Comparison of ENCODE assay signal across 20 cellular contexts in the genomic region with DNA sequence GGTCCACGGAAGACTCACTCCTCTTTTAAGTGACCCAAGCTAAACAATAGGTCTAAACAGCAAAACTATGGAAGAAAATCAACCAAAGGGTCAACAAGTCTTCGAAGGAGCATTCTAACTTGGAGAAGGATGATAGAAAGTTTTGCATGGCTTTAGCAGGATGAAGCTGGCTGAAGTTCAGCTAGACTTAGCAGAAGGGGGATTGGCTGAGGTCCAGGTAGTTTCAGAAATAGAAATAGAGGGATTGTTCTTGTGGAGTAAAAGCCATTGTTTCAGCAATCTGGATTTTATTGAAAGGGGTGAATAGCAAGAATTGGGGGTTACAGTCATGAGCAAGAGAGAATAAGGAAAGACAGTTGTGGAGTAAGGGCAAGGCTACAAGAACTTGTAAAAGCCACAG.
"Had no signal": no experiment of that assay in that cellular context is flagged by ENCODE, and none has a peak within 500 bp of the region (broad histone marks: within the 10 kb centered on the region; RNA-seq: fewer than 3 reads in every experiment).

No MANE protein-coding gene starts in this region.

- H3K9me3 ChIP-seq: esophagus squamous epithelium, prostate gland, right lobe of liver, suprapubic skin, thyroid gland had no signal

- H3K36me3 Mint-ChIP-seq: memory B cell; mesothelial cell of epicardium; natural killer cell; stimulated activated effector memory CD8-positive, alpha-beta T cell treated with anti-CD3 and anti-CD28 coated beads, Interleukin-12 subunit alpha, Interleukin-12 subunit beta, amount 100 ng/mL, for 72 hours; type B pancreatic cell had no signal

- H3K4me3 Mint-ChIP-seq: memory B cell; mesothelial cell of epicardium; natural killer cell; stimulated activated effector memory CD8-positive, alpha-beta T cell treated with anti-CD3 and anti-CD28 coated beads, Interleukin-12 subunit alpha, Interleukin-12 subunit beta, amount 100 ng/mL, for 72 hours; type B pancreatic cell had no signal

- H3K79me2 ChIP-seq: parathyroid adenoma had no signal

- ATAC-seq: heart left ventricle; left lobe of liver; natural killer cell; right lobe of liver; stimulated activated effector memory CD8-positive, alpha-beta T cell treated with anti-CD3 and anti-CD28 coated beads, Interleukin-12 subunit alpha, Interleukin-12 subunit beta, amount 100 ng/mL, for 72 hours; stimulated activated naive CD8-positive, alpha-beta T cell treated with anti-CD3 and anti-CD28 coated beads, Interleukin-15, Interleukin-2, amounts not matched to agents 100 U/mL and 50 U/mL, for 24 hours had no signal

- H3K36me3 ChIP-seq: esophagus squamous epithelium, heart left ventricle, prostate gland, right lobe of liver, suprapubic skin, thyroid gland had no signal

- H3K4me1 Mint-ChIP-seq: memory B cell; natural killer cell; stimulated activated effector memory CD8-positive, alpha-beta T cell treated with anti-CD3 and anti-CD28 coated beads, Interleukin-12 subunit alpha, Interleukin-12 subunit beta, amount 100 ng/mL, for 72 hours had no signal

- H3K4me1 ChIP-seq: esophagus squamous epithelium, heart left ventricle, parathyroid adenoma, prostate gland, right lobe of liver had no signal

- H3K27ac ChIP-seq: esophagus squamous epithelium, heart left ventricle, parathyroid adenoma, prostate gland, right lobe of liver, suprapubic skin, thyroid gland had no signal

- H3K9ac ChIP-seq: parathyroid adenoma had no signal

- H3K27me3 ChIP-seq: esophagus squamous epithelium, heart left ventricle, right lobe of liver, suprapubic skin, thyroid gland had no signal

- H3K27me3 Mint-ChIP-seq: memory B cell, type B pancreatic cell had no signal

- DNase-seq: dermis blood vessel endothelial cell; esophagus squamous epithelium; heart left ventricle; hippocampal formation; kidney glomerular epithelial cell; natural killer cell; occipital lobe; right lobe of liver; stimulated activated CD4-positive, alpha-beta T cell treated with anti-CD3 and anti-CD28 coated beads, Interleukin-4, amount 100 ng/mL, for 1 hour; stimulated activated CD8-positive, alpha-beta memory T cell treated with anti-CD3 and anti-CD28 coated beads, Interleukin-4, amount 100 ng/mL, for 48 hours; stimulated activated naive CD8-positive, alpha-beta T cell treated with anti-CD3 and anti-CD28 coated beads, Interleukin-15, Interleukin-2, amounts not matched to agents 100 U/mL and 50 U/mL, for 24 hours; thyroid gland had no signal

- H3K9me3 Mint-ChIP-seq: stimulated activated effector memory CD8-positive, alpha-beta T cell treated with anti-CD3 and anti-CD28 coated beads, Interleukin-12 subunit alpha, Interleukin-12 subunit beta, amount 100 ng/mL, for 72 hours; type B pancreatic cell had no signal

- H3K4me3 ChIP-seq: esophagus squamous epithelium, heart left ventricle, prostate gland, right lobe of liver, suprapubic skin, thyroid gland had no signal

- H3K27ac Mint-ChIP-seq: memory B cell; mesothelial cell of epicardium; natural killer cell; stimulated activated effector memory CD8-positive, alpha-beta T cell treated with anti-CD3 and anti-CD28 coated beads, Interleukin-12 subunit alpha, Interleukin-12 subunit beta, amount 100 ng/mL, for 72 hours; type B pancreatic cell had no signal

- H2AFZ ChIP-seq: parathyroid adenoma had no signal
